Comparison of ENCODE assay signal across 1 cellular context in the genomic region with DNA sequence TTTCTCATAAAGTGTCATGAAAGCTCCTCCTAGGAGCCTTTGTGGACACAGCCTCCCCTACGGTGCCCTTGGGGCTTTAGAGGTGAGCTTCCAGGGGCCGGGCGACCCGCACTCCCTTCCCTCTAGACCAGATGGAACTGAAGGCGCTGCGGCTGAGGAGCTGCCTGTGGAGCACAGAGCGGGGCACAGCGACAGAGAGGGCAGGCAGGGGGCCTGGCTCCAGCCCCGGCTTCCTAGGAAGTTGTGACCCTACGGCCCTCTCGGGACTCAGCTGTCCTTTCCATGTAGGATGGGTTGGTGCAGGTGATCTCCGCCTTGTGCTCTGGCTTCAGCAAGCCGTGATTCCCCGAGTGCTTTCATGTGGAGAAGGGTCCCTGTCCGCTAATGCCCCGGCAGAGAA.
TF ChIP-seq lines count a peak whose summit lies in the region.

No MANE protein-coding gene starts in this region.

TF ChIP-seq in HepG2, 621 proteins besides CTCF, POLR2A, EP300 and RAD21:
- TF ChIP-seq, protein P1, sequence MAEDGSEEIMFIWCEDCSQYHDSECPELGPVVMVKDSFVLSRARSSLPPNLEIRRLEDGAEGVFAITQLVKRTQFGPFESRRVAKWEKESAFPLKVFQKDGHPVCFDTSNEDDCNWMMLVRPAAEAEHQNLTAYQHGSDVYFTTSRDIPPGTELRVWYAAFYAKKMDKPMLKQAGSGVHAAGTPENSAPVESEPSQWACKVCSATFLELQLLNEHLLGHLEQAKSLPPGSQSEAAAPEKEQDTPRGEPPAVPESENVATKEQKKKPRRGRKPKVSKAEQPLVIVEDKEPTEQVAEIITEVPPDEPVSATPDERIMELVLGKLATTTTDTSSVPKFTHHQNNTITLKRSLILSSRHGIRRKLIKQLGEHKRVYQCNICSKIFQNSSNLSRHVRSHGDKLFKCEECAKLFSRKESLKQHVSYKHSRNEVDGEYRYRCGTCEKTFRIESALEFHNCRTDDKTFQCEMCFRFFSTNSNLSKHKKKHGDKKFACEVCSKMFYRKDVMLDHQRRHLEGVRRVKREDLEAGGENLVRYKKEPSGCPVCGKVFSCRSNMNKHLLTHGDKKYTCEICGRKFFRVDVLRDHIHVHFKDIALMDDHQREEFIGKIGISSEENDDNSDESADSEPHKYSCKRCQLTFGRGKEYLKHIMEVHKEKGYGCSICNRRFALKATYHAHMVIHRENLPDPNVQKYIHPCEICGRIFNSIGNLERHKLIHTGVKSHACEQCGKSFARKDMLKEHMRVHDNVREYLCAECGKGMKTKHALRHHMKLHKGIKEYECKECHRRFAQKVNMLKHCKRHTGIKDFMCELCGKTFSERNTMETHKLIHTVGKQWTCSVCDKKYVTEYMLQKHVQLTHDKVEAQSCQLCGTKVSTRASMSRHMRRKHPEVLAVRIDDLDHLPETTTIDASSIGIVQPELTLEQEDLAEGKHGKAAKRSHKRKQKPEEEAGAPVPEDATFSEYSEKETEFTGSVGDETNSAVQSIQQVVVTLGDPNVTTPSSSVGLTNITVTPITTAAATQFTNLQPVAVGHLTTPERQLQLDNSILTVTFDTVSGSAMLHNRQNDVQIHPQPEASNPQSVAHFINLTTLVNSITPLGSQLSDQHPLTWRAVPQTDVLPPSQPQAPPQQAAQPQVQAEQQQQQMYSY (CRISPR knock-in tag; IDR thresholded peaks at IDR 0.05) = peak; percentile 43; the same call in 1 of the 2 replicates
- no peak for TF ChIP-seq KLF13 (CRISPR knock-in tag; IDR thresholded peaks at IDR 0.05)
- peak; percentile 30; the same call in 1 of the 2 replicates for TF ChIP-seq ZNF292 (CRISPR knock-in tag; IDR thresholded peaks at IDR 0.05; ENCODE audit: borderline replicate concordance, low read depth)
- no peak for TF ChIP-seq HNRNPK (IDR thresholded peaks at IDR 0.05; ENCODE audit: low read depth, low read length, poor library complexity, severe bottlenecking)
- TF ChIP-seq, protein P2, sequence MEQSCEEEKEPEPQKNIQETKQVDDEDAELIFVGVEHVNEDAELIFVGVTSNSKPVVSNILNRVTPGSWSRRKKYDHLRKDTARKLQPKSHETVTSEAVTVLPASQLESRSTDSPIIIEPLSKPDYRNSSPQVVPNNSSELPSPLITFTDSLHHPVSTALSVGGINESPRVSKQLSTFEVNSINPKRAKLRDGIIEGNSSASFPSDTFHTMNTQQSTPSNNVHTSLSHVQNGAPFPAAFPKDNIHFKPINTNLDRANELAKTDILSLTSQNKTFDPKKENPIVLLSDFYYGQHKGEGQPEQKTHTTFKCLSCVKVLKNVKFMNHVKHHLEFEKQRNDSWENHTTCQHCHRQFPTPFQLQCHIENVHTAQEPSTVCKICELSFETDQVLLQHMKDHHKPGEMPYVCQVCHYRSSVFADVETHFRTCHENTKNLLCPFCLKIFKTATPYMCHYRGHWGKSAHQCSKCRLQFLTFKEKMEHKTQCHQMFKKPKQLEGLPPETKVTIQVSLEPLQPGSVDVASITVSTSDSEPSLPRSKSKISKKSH (CRISPR knock-in tag; IDR thresholded peaks at IDR 0.05; ENCODE audit: borderline replicate concordance) = 0 out of 2 replicates have a peak, but pooled peaks have one; percentile 18
- TF ChIP-seq ZNF629 (CRISPR knock-in tag; conservative IDR thresholded peaks at IDR 0.05) = 0 out of 2 replicates have a peak, but pooled peaks have one; percentile 24
- TF ChIP-seq, protein P3, sequence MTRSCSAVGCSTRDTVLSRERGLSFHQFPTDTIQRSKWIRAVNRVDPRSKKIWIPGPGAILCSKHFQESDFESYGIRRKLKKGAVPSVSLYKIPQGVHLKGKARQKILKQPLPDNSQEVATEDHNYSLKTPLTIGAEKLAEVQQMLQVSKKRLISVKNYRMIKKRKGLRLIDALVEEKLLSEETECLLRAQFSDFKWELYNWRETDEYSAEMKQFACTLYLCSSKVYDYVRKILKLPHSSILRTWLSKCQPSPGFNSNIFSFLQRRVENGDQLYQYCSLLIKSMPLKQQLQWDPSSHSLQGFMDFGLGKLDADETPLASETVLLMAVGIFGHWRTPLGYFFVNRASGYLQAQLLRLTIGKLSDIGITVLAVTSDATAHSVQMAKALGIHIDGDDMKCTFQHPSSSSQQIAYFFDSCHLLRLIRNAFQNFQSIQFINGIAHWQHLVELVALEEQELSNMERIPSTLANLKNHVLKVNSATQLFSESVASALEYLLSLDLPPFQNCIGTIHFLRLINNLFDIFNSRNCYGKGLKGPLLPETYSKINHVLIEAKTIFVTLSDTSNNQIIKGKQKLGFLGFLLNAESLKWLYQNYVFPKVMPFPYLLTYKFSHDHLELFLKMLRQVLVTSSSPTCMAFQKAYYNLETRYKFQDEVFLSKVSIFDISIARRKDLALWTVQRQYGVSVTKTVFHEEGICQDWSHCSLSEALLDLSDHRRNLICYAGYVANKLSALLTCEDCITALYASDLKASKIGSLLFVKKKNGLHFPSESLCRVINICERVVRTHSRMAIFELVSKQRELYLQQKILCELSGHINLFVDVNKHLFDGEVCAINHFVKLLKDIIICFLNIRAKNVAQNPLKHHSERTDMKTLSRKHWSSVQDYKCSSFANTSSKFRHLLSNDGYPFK (CRISPR knock-in tag; IDR thresholded peaks at IDR 0.05; ENCODE audit: borderline replicate concordance) = peak; percentile 19; the same call in 1 of the 2 replicates
- no peak for TF ChIP-seq CHD4 (IDR thresholded peaks at IDR 0.05; ENCODE audit: borderline replicate concordance, low read length)
- TF ChIP-seq ZNF878 (CRISPR knock-in tag; IDR thresholded peaks at IDR 0.05) = peak; percentile 4; the same call in 1 of the 2 replicates
- no peak for TF ChIP-seq ZSCAN21 (CRISPR knock-in tag; IDR thresholded peaks at IDR 0.05; ENCODE audit: borderline replicate concordance)
- peak; percentile 14; the same call in 1 of the 2 replicates for TF ChIP-seq SIN3A (IDR thresholded peaks at IDR 0.05; ENCODE audit: borderline replicate concordance, low read depth, low read length)
- TF ChIP-seq ZNF101 (CRISPR knock-in tag; IDR thresholded peaks at IDR 0.05; ENCODE audit: borderline replicate concordance, low read depth) = no peak
- TF ChIP-seq, protein P4, sequence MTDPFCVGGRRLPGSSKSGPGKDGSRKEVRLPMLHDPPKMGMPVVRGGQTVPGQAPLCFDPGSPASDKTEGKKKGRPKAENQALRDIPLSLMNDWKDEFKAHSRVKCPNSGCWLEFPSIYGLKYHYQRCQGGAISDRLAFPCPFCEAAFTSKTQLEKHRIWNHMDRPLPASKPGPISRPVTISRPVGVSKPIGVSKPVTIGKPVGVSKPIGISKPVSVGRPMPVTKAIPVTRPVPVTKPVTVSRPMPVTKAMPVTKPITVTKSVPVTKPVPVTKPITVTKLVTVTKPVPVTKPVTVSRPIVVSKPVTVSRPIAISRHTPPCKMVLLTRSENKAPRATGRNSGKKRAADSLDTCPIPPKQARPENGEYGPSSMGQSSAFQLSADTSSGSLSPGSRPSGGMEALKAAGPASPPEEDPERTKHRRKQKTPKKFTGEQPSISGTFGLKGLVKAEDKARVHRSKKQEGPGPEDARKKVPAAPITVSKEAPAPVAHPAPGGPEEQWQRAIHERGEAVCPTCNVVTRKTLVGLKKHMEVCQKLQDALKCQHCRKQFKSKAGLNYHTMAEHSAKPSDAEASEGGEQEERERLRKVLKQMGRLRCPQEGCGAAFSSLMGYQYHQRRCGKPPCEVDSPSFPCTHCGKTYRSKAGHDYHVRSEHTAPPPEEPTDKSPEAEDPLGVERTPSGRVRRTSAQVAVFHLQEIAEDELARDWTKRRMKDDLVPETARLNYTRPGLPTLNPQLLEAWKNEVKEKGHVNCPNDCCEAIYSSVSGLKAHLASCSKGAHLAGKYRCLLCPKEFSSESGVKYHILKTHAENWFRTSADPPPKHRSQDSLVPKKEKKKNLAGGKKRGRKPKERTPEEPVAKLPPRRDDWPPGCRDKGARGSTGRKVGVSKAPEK (CRISPR knock-in tag; IDR thresholded peaks at IDR 0.05; ENCODE audit: borderline replicate concordance) = peak; percentile 7; the same call in 1 of the 2 replicates
- TF ChIP-seq, protein P5, sequence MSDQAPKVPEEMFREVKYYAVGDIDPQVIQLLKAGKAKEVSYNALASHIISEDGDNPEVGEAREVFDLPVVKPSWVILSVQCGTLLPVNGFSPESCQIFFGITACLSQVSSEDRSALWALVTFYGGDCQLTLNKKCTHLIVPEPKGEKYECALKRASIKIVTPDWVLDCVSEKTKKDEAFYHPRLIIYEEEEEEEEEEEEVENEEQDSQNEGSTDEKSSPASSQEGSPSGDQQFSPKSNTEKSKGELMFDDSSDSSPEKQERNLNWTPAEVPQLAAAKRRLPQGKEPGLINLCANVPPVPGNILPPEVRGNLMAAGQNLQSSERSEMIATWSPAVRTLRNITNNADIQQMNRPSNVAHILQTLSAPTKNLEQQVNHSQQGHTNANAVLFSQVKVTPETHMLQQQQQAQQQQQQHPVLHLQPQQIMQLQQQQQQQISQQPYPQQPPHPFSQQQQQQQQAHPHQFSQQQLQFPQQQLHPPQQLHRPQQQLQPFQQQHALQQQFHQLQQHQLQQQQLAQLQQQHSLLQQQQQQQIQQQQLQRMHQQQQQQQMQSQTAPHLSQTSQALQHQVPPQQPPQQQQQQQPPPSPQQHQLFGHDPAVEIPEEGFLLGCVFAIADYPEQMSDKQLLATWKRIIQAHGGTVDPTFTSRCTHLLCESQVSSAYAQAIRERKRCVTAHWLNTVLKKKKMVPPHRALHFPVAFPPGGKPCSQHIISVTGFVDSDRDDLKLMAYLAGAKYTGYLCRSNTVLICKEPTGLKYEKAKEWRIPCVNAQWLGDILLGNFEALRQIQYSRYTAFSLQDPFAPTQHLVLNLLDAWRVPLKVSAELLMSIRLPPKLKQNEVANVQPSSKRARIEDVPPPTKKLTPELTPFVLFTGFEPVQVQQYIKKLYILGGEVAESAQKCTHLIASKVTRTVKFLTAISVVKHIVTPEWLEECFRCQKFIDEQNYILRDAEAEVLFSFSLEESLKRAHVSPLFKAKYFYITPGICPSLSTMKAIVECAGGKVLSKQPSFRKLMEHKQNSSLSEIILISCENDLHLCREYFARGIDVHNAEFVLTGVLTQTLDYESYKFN (CRISPR knock-in tag; conservative IDR thresholded peaks at IDR 0.05) = no peak
- TF ChIP-seq, protein P6, sequence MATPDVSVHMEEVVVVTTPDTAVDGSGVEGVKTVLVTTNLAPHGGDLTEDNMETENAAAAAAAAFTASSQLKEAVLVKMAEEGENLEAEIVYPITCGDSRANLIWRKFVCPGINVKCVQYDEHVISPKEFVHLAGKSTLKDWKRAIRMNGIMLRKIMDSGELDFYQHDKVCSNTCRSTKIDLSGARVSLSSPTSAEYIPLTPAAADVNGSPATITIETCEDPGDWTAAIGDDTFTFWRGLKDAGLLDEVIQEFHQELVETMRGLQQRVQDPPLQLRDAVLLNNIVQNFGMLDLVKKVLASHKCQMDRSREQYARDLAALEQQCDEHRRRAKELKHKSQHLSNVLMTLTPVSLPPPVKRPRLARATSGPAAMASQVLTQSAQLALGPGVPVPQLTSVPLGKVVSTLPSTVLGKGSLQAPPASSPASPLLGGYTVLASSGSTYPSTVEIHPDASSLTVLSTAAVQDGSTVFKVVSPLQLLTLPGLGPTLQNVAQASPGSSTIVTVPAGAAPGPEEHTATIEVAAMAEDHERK (CRISPR knock-in tag; IDR thresholded peaks at IDR 0.05; ENCODE audit: low read depth) = no peak
- TF ChIP-seq ZNF180 (CRISPR knock-in tag; IDR thresholded peaks at IDR 0.05; ENCODE audit: borderline replicate concordance, low read depth) = no peak
- 0 out of 2 replicates have a peak, but pooled peaks have one; percentile 16 for TF ChIP-seq HOXA3 (CRISPR knock-in tag; IDR thresholded peaks at IDR 0.05)
- no peak for TF ChIP-seq ZNF552 (CRISPR knock-in tag; IDR thresholded peaks at IDR 0.05; ENCODE audit: borderline replicate concordance)
- no peak for TF ChIP-seq ZNF569 (CRISPR knock-in tag; IDR thresholded peaks at IDR 0.05; ENCODE audit: borderline replicate concordance)
- 0 out of 2 replicates have a peak, but pooled peaks have one; percentile 6 for TF ChIP-seq FOSL2 (CRISPR knock-in tag; IDR thresholded peaks at IDR 0.05)
- TF ChIP-seq, protein P7, sequence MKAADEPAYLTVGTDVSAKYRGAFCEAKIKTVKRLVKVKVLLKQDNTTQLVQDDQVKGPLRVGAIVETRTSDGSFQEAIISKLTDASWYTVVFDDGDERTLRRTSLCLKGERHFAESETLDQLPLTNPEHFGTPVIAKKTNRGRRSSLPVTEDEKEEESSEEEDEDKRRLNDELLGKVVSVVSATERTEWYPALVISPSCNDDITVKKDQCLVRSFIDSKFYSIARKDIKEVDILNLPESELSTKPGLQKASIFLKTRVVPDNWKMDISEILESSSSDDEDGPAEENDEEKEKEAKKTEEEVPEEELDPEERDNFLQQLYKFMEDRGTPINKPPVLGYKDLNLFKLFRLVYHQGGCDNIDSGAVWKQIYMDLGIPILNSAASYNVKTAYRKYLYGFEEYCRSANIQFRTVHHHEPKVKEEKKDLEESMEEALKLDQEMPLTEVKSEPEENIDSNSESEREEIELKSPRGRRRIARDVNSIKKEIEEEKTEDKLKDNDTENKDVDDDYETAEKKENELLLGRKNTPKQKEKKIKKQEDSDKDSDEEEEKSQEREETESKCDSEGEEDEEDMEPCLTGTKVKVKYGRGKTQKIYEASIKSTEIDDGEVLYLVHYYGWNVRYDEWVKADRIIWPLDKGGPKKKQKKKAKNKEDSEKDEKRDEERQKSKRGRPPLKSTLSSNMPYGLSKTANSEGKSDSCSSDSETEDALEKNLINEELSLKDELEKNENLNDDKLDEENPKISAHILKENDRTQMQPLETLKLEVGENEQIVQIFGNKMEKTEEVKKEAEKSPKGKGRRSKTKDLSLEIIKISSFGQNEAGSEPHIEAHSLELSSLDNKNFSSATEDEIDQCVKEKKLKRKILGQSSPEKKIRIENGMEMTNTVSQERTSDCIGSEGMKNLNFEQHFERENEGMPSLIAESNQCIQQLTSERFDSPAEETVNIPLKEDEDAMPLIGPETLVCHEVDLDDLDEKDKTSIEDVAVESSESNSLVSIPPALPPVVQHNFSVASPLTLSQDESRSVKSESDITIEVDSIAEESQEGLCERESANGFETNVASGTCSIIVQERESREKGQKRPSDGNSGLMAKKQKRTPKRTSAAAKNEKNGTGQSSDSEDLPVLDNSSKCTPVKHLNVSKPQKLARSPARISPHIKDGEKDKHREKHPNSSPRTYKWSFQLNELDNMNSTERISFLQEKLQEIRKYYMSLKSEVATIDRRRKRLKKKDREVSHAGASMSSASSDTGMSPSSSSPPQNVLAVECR (CRISPR knock-in tag; IDR thresholded peaks at IDR 0.05; ENCODE audit: borderline replicate concordance) = 0 out of 2 replicates have a peak, but pooled peaks have one; percentile 35
- TF ChIP-seq, protein P8, sequence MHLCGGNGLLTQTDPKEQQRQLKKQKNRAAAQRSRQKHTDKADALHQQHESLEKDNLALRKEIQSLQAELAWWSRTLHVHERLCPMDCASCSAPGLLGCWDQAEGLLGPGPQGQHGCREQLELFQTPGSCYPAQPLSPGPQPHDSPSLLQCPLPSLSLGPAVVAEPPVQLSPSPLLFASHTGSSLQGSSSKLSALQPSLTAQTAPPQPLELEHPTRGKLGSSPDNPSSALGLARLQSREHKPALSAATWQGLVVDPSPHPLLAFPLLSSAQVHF (CRISPR knock-in tag; IDR thresholded peaks at IDR 0.05) = no peak
- 0 out of 2 replicates have a peak, but pooled peaks have one; percentile 22 for TF ChIP-seq PITX1 (CRISPR knock-in tag; IDR thresholded peaks at IDR 0.05)
- TF ChIP-seq ZEB1 (IDR thresholded peaks at IDR 0.05; ENCODE audit: insufficient replicate concordance, low read depth) = no peak
